Comparison of ENCODE assay signal across 15 cellular contexts in the genomic region with DNA sequence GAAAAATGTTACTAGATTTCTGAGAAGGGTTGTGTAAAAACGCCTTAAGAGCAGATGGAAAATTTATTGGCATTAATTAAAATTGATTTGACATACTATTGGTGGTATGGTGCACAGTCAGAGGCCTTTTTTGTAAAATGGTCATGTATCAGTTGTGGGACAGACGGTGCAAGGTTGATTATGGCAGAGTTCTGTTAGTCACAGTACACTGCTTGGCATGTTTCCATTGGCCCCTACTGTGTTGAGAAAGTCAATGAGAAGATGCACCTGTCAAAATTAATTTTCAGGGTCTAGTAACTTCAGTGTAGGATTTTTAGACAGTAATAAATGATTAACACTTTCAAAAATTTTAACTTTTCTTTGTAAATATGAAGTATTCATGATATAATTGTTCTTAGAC. TPM values are rescaled to one million over a fixed set of nuclear protein-coding genes. Genes with fewer than 3 reads are reported as not detected.
A peak's percentile ranks its signal among the peaks of the same experiment; 100 is the strongest.
DNase-seq lines count a peak whose midpoint lies in the region; ATAC-seq, FAIRE-seq and TF ChIP-seq lines count a peak whose summit lies in the region.
"Had no signal": no experiment of that assay in that cellular context is flagged by ENCODE, and none has a peak within 500 bp of the region (broad histone marks: within the 10 kb centered on the region; RNA-seq: fewer than 3 reads in every experiment).

No MANE protein-coding gene starts in this region.

- H3K9me3 ChIP-seq in heart left ventricle (no peaks in the 10 kb centered on the region), SJCRH30 (replicated peaks) (no peaks in the 10 kb centered on the region), left ventricle myocardium inferior (replicated peaks) (no peaks in the 10 kb centered on the region)
- H3K9me3 ChIP-seq: SJSA1 had no signal

- intact Hi-C loops in heart left ventricle (cut with DNase I) (loop anchor here in 7 of 10 donors (5.0 to 10.0 kb wide), 7 partner anchors 153 to 1113 kb away; no protein-coding TSS in a partner anchor), cardiac septum (cut with DNase I) (loop anchor here (10.0 kb wide), 5 partner anchors 403 to 1113 kb away; no protein-coding TSS in a partner anchor), left ventricle myocardium inferior (cut with micrococcal nuclease) (loop anchor here (10.0 kb wide), 1 partner anchor 1113 kb away; no protein-coding TSS in a partner anchor)

- H3K27me3 ChIP-seq in heart left ventricle = no peaks in the 10 kb centered on the region
- H3K27me3 ChIP-seq in SJCRH30 = no peaks in the 10 kb centered on the region
- no peaks in the 10 kb centered on the region for H3K27me3 ChIP-seq in left ventricle myocardium inferior (ENCODE audit: low read depth)
- H3K27me3 ChIP-seq: SJSA1 had no signal

- peak; percentile 42 to 53 (median 52) for ATAC-seq in heart left ventricle
- ATAC-seq in GM21529 (IDR thresholded peaks at IDR 0.05; ENCODE audit: unreplicated experiment) = no peak
- ATAC-seq: activated naive CD8-positive, alpha-beta T cell treated with anti-CD3 and anti-CD28 coated beads, Interleukin-2, amount 50 U/mL, for 24 hours had no signal

- TF ChIP-seq POLR2A in heart left ventricle (IDR thresholded peaks at IDR 0.05) = no peak
- no peak for TF ChIP-seq POLR2A in GM12892 (IDR thresholded peaks at IDR 0.05; ENCODE audit: low read depth, low read length)

- FAIRE-seq in GM12892 (lab: Jason Lieb, UNC) = no peak

- WGBS in heart left ventricle, 4 donors = 35 to 56% (median 41%) methylated on average over 2 of the region's 2 CpGs

- H3K36me3 ChIP-seq in heart left ventricle = no peaks in the 10 kb centered on the region
- no peaks in the 10 kb centered on the region for H3K36me3 ChIP-seq in SJCRH30
- no peaks in the 10 kb centered on the region for H3K36me3 ChIP-seq in left ventricle myocardium inferior
- H3K36me3 ChIP-seq: SJSA1 had no signal

- H3K27ac ChIP-seq in heart left ventricle = peak overlapping the region in 3 of 12 donors; percentile 3 to 55 (median 47)
- H3K27ac ChIP-seq in SJCRH30 = no peak overlapping the region
- peak overlapping the region; percentile 59 for H3K27ac ChIP-seq in left ventricle myocardium inferior (replicated peaks)
- H3K27ac ChIP-seq: SJSA1 had no signal

- TF ChIP-seq CTCF in heart left ventricle (IDR thresholded peaks at IDR 0.05) (no peak), left ventricle myocardium inferior (IDR thresholded peaks at IDR 0.05; ENCODE audit: borderline replicate concordance) (no peak)

- H3K4me1 ChIP-seq in heart left ventricle (peaks cover 0 to 58% (median 24%) of the 10 kb centered on the region in 12 donors), SJCRH30 (no peaks in the 10 kb centered on the region), left ventricle myocardium inferior (peaks cover 86% of the 10 kb centered on the region)

- peak overlapping the region in 10 of 12 donors; percentile 3 to 58 (median 51) for H3K4me3 ChIP-seq in heart left ventricle
- H3K4me3 ChIP-seq in SJCRH30 = no peak overlapping the region
- H3K4me3 ChIP-seq in left ventricle myocardium inferior = peak overlapping the region; percentile 65
- H3K4me3 ChIP-seq: SJSA1 had no signal

- DNase-seq in heart left ventricle = peak in 2 of 5 donors; percentile 27 to 42
- DNase-seq in cardiac septum (ENCODE audit: low spot score) = no peak
- peak; percentile 4 to 55 for DNase-seq in SJCRH30
- DNase-seq in left ventricle myocardium inferior = no peak
- no peak for DNase-seq in globus pallidus (ENCODE audit: low spot score)
- no peak for DNase-seq in NCI-H187 (lab: John Stamatoyannopoulos, UW)
- no peak for DNase-seq in GM12892 (ENCODE audit: insufficient read length)
- DNase-seq: activated naive CD8-positive, alpha-beta T cell treated with anti-CD3 and anti-CD28 coated beads, Interleukin-2, amount 50 U/mL, for 24 hours; DMS79 treated with DMSO at 0.1 percent for 48 hours; hippocampal formation; NCI-H510A; stimulated activated CD4-positive, alpha-beta T cell treated with anti-CD3 and anti-CD28 coated beads, Interleukin-4, amount 100 ng/mL, for 1 hour; stimulated activated naive CD4-positive, alpha-beta T cell treated with Interleukin-2 at 50 U/mL for 16 hours had no signal

RNA-seq across cellular contexts. Expression of gene B3GALT2, which starts 4.4 kb away (rescaled TPM):
- 10 to 100 TPM; 22.5 to 67.0 (median 54.5) TPM for total RNA-seq in heart left ventricle
- polyA plus RNA-seq in heart left ventricle = 10 to 100 TPM; 14.6 to 39.4 TPM
- total RNA-seq in cardiac septum = 30.3 TPM
- total RNA-seq in SJCRH30 (2014; rRNA removed; shearing (Covaris generic)) = 0.81 and 1.5 TPM in 2 replicates
- 77.2 TPM for total RNA-seq in left ventricle myocardium inferior
- polyA plus RNA-seq in GM12892 (2012; ENCODE audit: missing spikeins) = 0.38 TPM

Comparison
In these comparisons a context has a peak if more than half of its experiments do, and no peak if none do; other contexts are left out.
1. DNase-seq: peak in SJCRH30 (2 of 2); none in cardiac septum (single experiment), left ventricle myocardium inferior (single experiment), globus pallidus (single experiment), NCI-H187 (0 of 2) and GM12892 (single experiment).